11 cellular contexts compared by ENCODE assay signal in the genomic region with DNA sequence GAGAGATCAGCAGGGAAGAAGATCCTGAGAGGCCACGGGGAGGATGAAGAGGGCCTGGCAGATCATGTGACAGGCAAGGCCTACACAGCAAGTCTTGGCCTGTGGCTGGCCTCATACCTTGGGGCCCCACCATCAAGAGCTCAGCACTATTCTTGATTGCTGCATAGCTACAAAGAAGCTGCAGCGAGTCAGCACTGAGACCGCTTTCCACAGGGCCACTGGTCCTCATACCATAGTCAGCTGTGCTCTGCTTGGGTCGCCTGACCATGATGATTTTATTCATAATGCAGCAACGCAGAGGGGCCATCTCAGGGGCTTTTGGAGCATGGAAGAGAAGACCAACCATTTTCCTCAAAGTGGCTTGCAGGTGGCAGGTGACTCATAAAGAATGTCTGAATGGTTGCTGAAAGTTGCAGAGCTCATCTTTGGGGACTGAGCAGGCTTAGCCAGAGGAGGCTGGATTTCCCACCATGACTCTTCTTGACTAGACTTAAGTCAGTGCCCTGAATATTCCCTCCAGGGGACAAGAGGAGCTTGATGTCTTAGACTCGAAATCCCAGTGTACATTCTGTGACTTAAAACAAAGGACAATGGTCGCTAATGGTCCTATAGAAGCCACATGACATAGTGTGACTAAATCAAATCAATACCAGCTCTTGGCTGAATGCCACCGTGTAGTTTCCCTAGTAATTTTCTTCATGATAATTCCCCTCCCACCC. TPM values are rescaled to one million over a fixed set of nuclear protein-coding genes. Genes with fewer than 3 reads are reported as not detected.
"Had no signal": no experiment of that assay in that cellular context is flagged by ENCODE, and none has a peak within 500 bp of the region (broad histone marks: within the 10 kb centered on the region; RNA-seq: fewer than 3 reads in every experiment).

No MANE protein-coding gene starts in this region.

RNA-seq across cellular contexts. Expression of a gene that starts 2.0 kb away (rescaled TPM):
- total RNA-seq: activated naive CD4-positive, alpha-beta T cell treated with anti-CD3 and anti-CD28 coated beads for 36 hours; aorta; frontal cortex; lower lobe of right lung; mesenteric fat pad; naive thymus-derived CD8-positive, alpha-beta T cell; ovary; pulmonary artery endothelial cell; T-helper 2 cell treated with Interferon-gamma antibody and Interleukin-4, amounts not matched to agents 100 ng/mL and 5 ng/mL, for 36 hours; thoracic aorta; upper lobe of left lung had no signal
- polyA plus RNA-seq: aorta; naive thymus-derived CD8-positive, alpha-beta T cell; ovary had no signal

RNA-seq across cellular contexts. Expression of a gene that starts 46.4 kb away (rescaled TPM):
- total RNA-seq: activated naive CD4-positive, alpha-beta T cell treated with anti-CD3 and anti-CD28 coated beads for 36 hours; aorta; frontal cortex; lower lobe of right lung; mesenteric fat pad; naive thymus-derived CD8-positive, alpha-beta T cell; ovary; pulmonary artery endothelial cell; T-helper 2 cell treated with Interferon-gamma antibody and Interleukin-4, amounts not matched to agents 100 ng/mL and 5 ng/mL, for 36 hours; thoracic aorta; upper lobe of left lung had no signal
- polyA plus RNA-seq: aorta; naive thymus-derived CD8-positive, alpha-beta T cell; ovary had no signal
